Comparison of ENCODE assay signal across 8 cellular contexts in genomic region chr5:150263801-150264621, GRCh38.
DNase-seq lines count a peak whose midpoint lies in the region; ATAC-seq and TF ChIP-seq lines count a peak whose summit lies in the region.
"Had no signal": no experiment of that assay in that cellular context is flagged by ENCODE, and none has a peak within 500 bp of the region (broad histone marks: within the 10 kb centered on the region; RNA-seq: fewer than 3 reads in every experiment).

No MANE protein-coding gene starts in this region.

- TF ChIP-seq CTCF in HFF-Myc (IDR thresholded peaks at IDR 0.05; ENCODE audit: low read depth, low read length, missing control alignments) (no peak), RWPE1 (conservative IDR thresholded peaks at IDR 0.05; ENCODE audit: low read depth) (no peak)

- no peak for ATAC-seq in GM18870 (IDR thresholded peaks at IDR 0.05; ENCODE audit: unreplicated experiment)
- ATAC-seq in HG03469 (IDR thresholded peaks at IDR 0.05; ENCODE audit: unreplicated experiment) = no peak

- H3K4me3 ChIP-seq in HFF-Myc (replicated peaks; ENCODE audit: low read depth, low read length) (no peak overlapping the region), skeletal muscle cell (ENCODE audit: low read depth, low read length) (no peak overlapping the region)
- H3K4me3 ChIP-seq: thoracic aorta had no signal

- CTCF ChIA-PET in RWPE1 (lab: Yijun Ruan, JAX) = interaction anchor here (1.6 to 2.2 kb wide), 2 partner anchors 23 to 87 kb away, joined by 5 to 8 read pairs; no protein-coding TSS in a partner anchor

- peak; percentile 66 for DNase-seq in HFF-Myc (ENCODE audit: extremely low read depth, low read depth)
- DNase-seq in RWPE1 (ENCODE audit: low spot score) = peak; percentile 98
- peak; percentile 47 for DNase-seq in fibroblast of the conjunctiva (ENCODE audit: low read depth)
- DNase-seq in skeletal muscle cell (ENCODE audit: low read depth) = peak; percentile 66
- DNase-seq in stimulated activated CD4-positive, alpha-beta T cell treated with anti-CD3 and anti-CD28 coated beads, Interleukin-4, amount 100 ng/mL, for 1 hour = no peak

- peak overlapping the region; percentile 90 for H3K27ac ChIP-seq in RWPE1
- H3K27ac ChIP-seq: thoracic aorta had no signal

- POLR2A ChIA-PET in RWPE1 (lab: Yijun Ruan, JAX; ENCODE audit: low non-redundant PET) = no interaction called here
